29 cellular contexts compared by ENCODE assay signal in the genomic region with DNA sequence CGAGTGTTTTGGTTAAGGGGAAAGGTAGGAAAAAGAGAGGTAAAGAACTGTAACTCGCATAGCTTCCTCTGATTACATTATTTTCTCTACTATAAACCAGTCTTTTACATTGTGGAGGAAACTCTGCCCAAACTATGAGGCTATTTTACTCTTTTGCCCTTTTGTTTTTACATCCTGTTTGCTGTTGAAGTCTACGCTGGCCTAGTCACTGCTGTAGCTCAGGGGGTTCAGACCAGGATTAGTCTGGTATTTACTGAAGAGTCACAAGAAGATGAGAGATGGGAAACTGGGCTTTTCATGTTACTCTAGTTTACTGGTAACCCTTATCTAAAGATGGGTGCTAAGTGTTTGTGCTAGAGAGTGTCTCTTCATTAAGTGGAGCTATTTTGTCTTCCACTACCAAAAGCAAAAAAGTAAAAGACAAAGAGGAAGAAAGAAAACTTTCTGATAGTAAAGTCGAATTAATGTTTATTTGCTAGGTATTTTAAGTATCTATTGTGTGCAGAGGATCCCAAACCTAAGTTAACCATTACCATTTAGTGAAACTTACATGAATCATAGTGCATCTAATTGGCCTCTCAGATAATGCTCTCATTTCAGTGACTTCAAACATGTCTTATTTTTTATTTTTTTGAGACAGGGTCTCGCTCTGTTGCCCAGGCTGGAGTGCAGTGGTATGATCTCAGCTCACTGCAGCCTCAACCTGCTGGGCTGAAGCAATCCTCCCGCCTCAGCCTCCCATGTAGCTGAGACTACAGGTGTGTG. TPM values are rescaled to one million over a fixed set of nuclear protein-coding genes. Genes with fewer than 3 reads are reported as not detected.
DNase-seq lines count a peak whose midpoint lies in the region; ATAC-seq, FAIRE-seq and TF ChIP-seq lines count a peak whose summit lies in the region.
"Had no signal": no experiment of that assay in that cellular context is flagged by ENCODE, and none has a peak within 500 bp of the region (broad histone marks: within the 10 kb centered on the region; RNA-seq: fewer than 3 reads in every experiment).

No MANE protein-coding gene starts in this region.

- POLR2A ChIA-PET in endothelial cell of umbilical vein (lab: Charles Lee): no interaction called here

- CTCF ChIA-PET in endothelial cell of umbilical vein (lab: Charles Lee): interaction anchor here (1.3 to 2.2 kb wide), 3 partner anchors 10 to 154 kb away, joined by 3 to 8 read pairs (median 7); no protein-coding TSS in a partner anchor

- H3K9me3 ChIP-seq in heart left ventricle: no peaks in the 10 kb centered on the region
- no peaks in the 10 kb centered on the region for H3K9me3 ChIP-seq in endothelial cell of umbilical vein (replicated peaks; ENCODE audit: control insufficient read depth, insufficient read depth, low read length)
- H3K9me3 ChIP-seq in tibial nerve: no peaks in the 10 kb centered on the region
- H3K9me3 ChIP-seq: gastrocnemius medialis, right lobe of liver, upper lobe of right lung had no signal

- H3K9me3 Mint-ChIP-seq in mesothelial cell of epicardium: peaks cover 4% of the 10 kb centered on the region
- H3K9me3 Mint-ChIP-seq: CD8-positive, alpha-beta T cell; HFFc6; IgD-negative memory B cell; stimulated activated naive CD8-positive, alpha-beta T cell treated with anti-CD3 and anti-CD28 coated beads, Interleukin-15, amount 100 ng/mL, for 72 hours had no signal

- H3K4me3 ChIP-seq in heart left ventricle (no peak overlapping the region), endothelial cell of umbilical vein (replicated peaks in 1 of 3; ENCODE audit: insufficient read depth in 1 of 3, low read depth in 1 of 3, low read length in 3 of 3) (no peak overlapping the region), tibial nerve (no peak overlapping the region)
- H3K4me3 ChIP-seq: gastrocnemius medialis, right lobe of liver, upper lobe of right lung had no signal

- TF ChIP-seq CTCF in heart left ventricle (IDR thresholded peaks at IDR 0.05) (no peak), endothelial cell of umbilical vein (IDR thresholded peaks at IDR 0.05; ENCODE audit: extremely low read depth in 1 of 2, insufficient read depth in 1 of 2, low read depth in 1 of 2, low read length in 2 of 2) (no peak), mesothelial cell of epicardium (IDR thresholded peaks at IDR 0.05; ENCODE audit: unreplicated experiment) (no peak), tibial nerve (IDR thresholded peaks at IDR 0.05) (no peak)

- no peaks in the 10 kb centered on the region for H4K20me1 ChIP-seq in endothelial cell of umbilical vein (replicated peaks; ENCODE audit: control insufficient read depth, extremely low read depth, insufficient read depth, low read length)

- no peak overlapping the region for H3K4me3 Mint-ChIP-seq in mesothelial cell of epicardium
- H3K4me3 Mint-ChIP-seq: activated naive CD8-positive, alpha-beta T cell; CD8-positive, alpha-beta T cell; HFFc6; IgD-negative memory B cell; stimulated activated naive CD8-positive, alpha-beta T cell treated with anti-CD3 and anti-CD28 coated beads, Interleukin-15, amount 100 ng/mL, for 72 hours had no signal

- H3K79me2 ChIP-seq in endothelial cell of umbilical vein (ENCODE audit: control insufficient read depth, insufficient read depth, low read length): peaks cover 72% of the 10 kb centered on the region

- no peaks in the 10 kb centered on the region for H3K36me3 ChIP-seq in heart left ventricle
- no peaks in the 10 kb centered on the region for H3K36me3 ChIP-seq in endothelial cell of umbilical vein (ENCODE audit: control insufficient read depth in 2 of 2, extremely low read depth in 1 of 2, insufficient read depth in 2 of 2, low read length in 2 of 2)
- no peaks in the 10 kb centered on the region for H3K36me3 ChIP-seq in tibial nerve
- H3K36me3 ChIP-seq: gastrocnemius medialis, right lobe of liver, upper lobe of right lung had no signal

- TF ChIP-seq POLR2A in heart left ventricle (IDR thresholded peaks at IDR 0.05) (no peak), endothelial cell of umbilical vein (IDR thresholded peaks at IDR 0.05; ENCODE audit: low read depth, low read length) (no peak), tibial nerve (IDR thresholded peaks at IDR 0.05) (no peak)

- H3K27me3 Mint-ChIP-seq in mesothelial cell of epicardium (ENCODE audit: low read depth): no peaks in the 10 kb centered on the region
- H3K27me3 Mint-ChIP-seq: activated naive CD8-positive, alpha-beta T cell had no signal

- H3K9ac ChIP-seq in endothelial cell of umbilical vein (replicated peaks; ENCODE audit: extremely low read depth, insufficient read depth, low read length): no peak overlapping the region

- no peak for DNase-seq in heart left ventricle
- no peak for DNase-seq in Right ventricle myocardium inferior (ENCODE audit: missing footprints)
- peak; percentile 72 for DNase-seq in endothelial cell of umbilical vein (ENCODE audit: low read depth, low spot score)
- DNase-seq in mesothelial cell of epicardium (ENCODE audit: low spot score in 2 of 2, unreplicated experiment in 2 of 2): no peak
- DNase-seq in tibial nerve (ENCODE audit: low spot score in 2 of 2): no peak
- no peak for DNase-seq in SIG-M5 treated with dmso at 0.1 percent for 504 hours (lab: John Stamatoyannopoulos, UW; ENCODE audit: unreplicated experiment)
- no peak for DNase-seq in HTR-8/SVneo (ENCODE audit: insufficient read length, low spot score)
- DNase-seq in putamen (ENCODE audit: low spot score): no peak
- DNase-seq: activated CD4-positive, alpha-beta T cell treated with anti-CD3 and anti-CD28 coated beads, Interleukin-2, amount 50 U/mL, for 48 hours; activated CD8-positive, alpha-beta memory T cell treated with anti-CD3 and anti-CD28 coated beads, Interleukin-2, amount 50 U/mL, for 4 hours; aorta; CD8-positive, alpha-beta T cell; cerebellar nuclear complex; erythroblast; gastrocnemius medialis; HFFc6; NCI-H1105 treated with DMSO at 0.1 percent for 48 hours; NCI-H2029 treated with DMSO at 0.1 percent for 48 hours; NCI-H82; nucleus accumbens; right lobe of liver; RPMI8226; stimulated activated CD4-positive, alpha-beta T cell treated with anti-CD3 and anti-CD28 coated beads, Interleukin-15, amount 100 ng/mL, for 24 hours; stimulated activated naive CD8-positive, alpha-beta T cell treated with anti-CD3 and anti-CD28 coated beads, Interleukin-15, amount 100 ng/mL, for 72 hours; T1000; upper lobe of right lung had no signal

- H3K4me1 ChIP-seq in heart left ventricle: peaks cover 0 to 53% (median 17%) of the 10 kb centered on the region in 12 donors
- H3K4me1 ChIP-seq in endothelial cell of umbilical vein (ENCODE audit: control insufficient read depth, extremely low read depth, insufficient read depth, low read length): peaks cover 15% of the 10 kb centered on the region
- peaks cover 0 to 45% (median 4%) of the 10 kb centered on the region in 4 donors for H3K4me1 ChIP-seq in tibial nerve
- H3K4me1 ChIP-seq: upper lobe of right lung had no signal

- peaks cover 60% of the 10 kb centered on the region for H3K4me1 Mint-ChIP-seq in mesothelial cell of epicardium
- H3K4me1 Mint-ChIP-seq: IgD-negative memory B cell; stimulated activated naive CD8-positive, alpha-beta T cell treated with anti-CD3 and anti-CD28 coated beads, Interleukin-15, amount 100 ng/mL, for 72 hours had no signal

- H3K4me2 ChIP-seq in endothelial cell of umbilical vein (ENCODE audit: insufficient read depth, low read length): no peak overlapping the region

- FAIRE-seq in endothelial cell of umbilical vein (lab: Jason Lieb, UNC): peak; percentile 67
- no peak for FAIRE-seq in HTR-8/SVneo (lab: Jason Lieb, UNC)
- FAIRE-seq: keratinocyte had no signal

- BruUV-seq in endothelial cell of umbilical vein (replicated peaks; lab: Mats Ljungman, UMichigan): no TSS peak

- no peaks in the 10 kb centered on the region for H3K27me3 ChIP-seq in heart left ventricle
- H3K27me3 ChIP-seq in endothelial cell of umbilical vein (ENCODE audit: control insufficient read depth in 2 of 2, insufficient read depth in 2 of 2, low read length in 2 of 2): no peaks in the 10 kb centered on the region
- no peaks in the 10 kb centered on the region for H3K27me3 ChIP-seq in tibial nerve
- H3K27me3 ChIP-seq: gastrocnemius medialis, right lobe of liver, upper lobe of right lung had no signal

- ATAC-seq in heart left ventricle: peak in 1 of 4 donors; percentile 23
- ATAC-seq in Right ventricle myocardium inferior: no peak
- ATAC-seq: CD8-positive, alpha-beta T cell; gastrocnemius medialis; stimulated activated naive CD8-positive, alpha-beta T cell treated with anti-CD3 and anti-CD28 coated beads, Interleukin-15, amount 100 ng/mL, for 72 hours; upper lobe of right lung had no signal

- 62 to 72% (median 62%) methylated on average over 6 of the region's 6 CpGs for WGBS in heart left ventricle, 4 donors
- 58 to 61% methylated on average over 6 of the region's 6 CpGs for WGBS in tibial nerve, 2 donors

- intact Hi-C loops in heart left ventricle (cut with DNase I): loop anchor here in 1 of 10 donors (10.0 kb wide), 1 partner anchor 66 kb away; no protein-coding TSS in a partner anchor
- intact Hi-C loops in Right ventricle myocardium inferior (cut with DNase I): no loop called here
- intact Hi-C loops in endothelial cell of umbilical vein (cut with micrococcal nuclease): loop anchor here (5.0 kb wide), 1 partner anchor 1447 kb away; no protein-coding TSS in a partner anchor

- dilution Hi-C loops in endothelial cell of umbilical vein (cut with MboI; ENCODE audit: extremely low pct_ligation_motif_present, low sequenced_read_pairs): no loop called here

- peaks cover 21% of the 10 kb centered on the region for H3K36me3 Mint-ChIP-seq in mesothelial cell of epicardium
- H3K36me3 Mint-ChIP-seq: activated naive CD8-positive, alpha-beta T cell; CD8-positive, alpha-beta T cell; IgD-negative memory B cell had no signal

- no peaks in the 10 kb centered on the region for H3K9me1 ChIP-seq in endothelial cell of umbilical vein (replicated peaks; ENCODE audit: control insufficient read depth, extremely low read depth, insufficient read depth, low read length)

- peak overlapping the region; percentile 76 for H3K27ac Mint-ChIP-seq in mesothelial cell of epicardium
- H3K27ac Mint-ChIP-seq: activated naive CD8-positive, alpha-beta T cell; CD8-positive, alpha-beta T cell; HFFc6; stimulated activated naive CD8-positive, alpha-beta T cell treated with anti-CD3 and anti-CD28 coated beads, Interleukin-15, amount 100 ng/mL, for 72 hours had no signal

- no peak for TF ChIP-seq EP300 in tibial nerve (IDR thresholded peaks at IDR 0.05)

- H2AFZ ChIP-seq in endothelial cell of umbilical vein (ENCODE audit: low read depth, low read length): peak overlapping the region; percentile 8

- H3K27ac ChIP-seq in heart left ventricle: peak overlapping the region in 9 of 12 donors; percentile 2 to 52 (median 43)
- H3K27ac ChIP-seq in endothelial cell of umbilical vein (ENCODE audit: insufficient read depth, low read depth, low read length): peak overlapping the region; percentile 23
- H3K27ac ChIP-seq in tibial nerve: peak overlapping the region in 3 of 4 donors; percentile 12 to 59 (median 53)
- H3K27ac ChIP-seq: upper lobe of right lung had no signal

RNA-seq across cellular contexts. Expression of a gene that starts 10.9 kb away (rescaled TPM):
- total RNA-seq in heart left ventricle (10 to 100 TPM; 11.3 to 21.0 (median 17.3) TPM), Right ventricle myocardium inferior (17.5 TPM), endothelial cell of umbilical vein (19.3 and 23.4 TPM in 2 replicates), mesothelial cell of epicardium (106 to 117 TPM (median 117 TPM) in 3 replicates), tibial nerve (10 to 100 TPM in 3 of 4 donors, 1 to 10 TPM in 1; 9.3 to 22.6 (median 15.1) TPM)
- polyA plus RNA-seq in heart left ventricle (1 to 10 TPM; 4.3 to 6.9 TPM), endothelial cell of umbilical vein (13.6 and 15.3 TPM in 2 replicates)
- 17.9 and 18.9 TPM in 2 replicates for polyA plus RNA-seq in endothelial cell of umbilical vein (2011; cell fraction: cytosol; rRNA removed)
- polyA plus RNA-seq in endothelial cell of umbilical vein (2011; cell fraction: nucleus; rRNA removed): 27.6 and 30.3 TPM in 2 replicates
- 34.3 and 35.5 TPM in 2 replicates for polyA plus RNA-seq in endothelial cell of umbilical vein (2012)
- polyA minus RNA-seq in endothelial cell of umbilical vein: 44.0 and 59.0 TPM in 2 replicates
- polyA minus RNA-seq in endothelial cell of umbilical vein (2011; cell fraction: cytosol; rRNA and poly(A)+ RNA removed): not detected
- 127 and 202 TPM in 2 replicates for polyA minus RNA-seq in endothelial cell of umbilical vein (2011; cell fraction: nucleus; rRNA and poly(A)+ RNA removed)
- total RNA-seq: CD8-positive, alpha-beta T cell had no signal
